2 cellular contexts compared by ENCODE assay signal in the genomic region with DNA sequence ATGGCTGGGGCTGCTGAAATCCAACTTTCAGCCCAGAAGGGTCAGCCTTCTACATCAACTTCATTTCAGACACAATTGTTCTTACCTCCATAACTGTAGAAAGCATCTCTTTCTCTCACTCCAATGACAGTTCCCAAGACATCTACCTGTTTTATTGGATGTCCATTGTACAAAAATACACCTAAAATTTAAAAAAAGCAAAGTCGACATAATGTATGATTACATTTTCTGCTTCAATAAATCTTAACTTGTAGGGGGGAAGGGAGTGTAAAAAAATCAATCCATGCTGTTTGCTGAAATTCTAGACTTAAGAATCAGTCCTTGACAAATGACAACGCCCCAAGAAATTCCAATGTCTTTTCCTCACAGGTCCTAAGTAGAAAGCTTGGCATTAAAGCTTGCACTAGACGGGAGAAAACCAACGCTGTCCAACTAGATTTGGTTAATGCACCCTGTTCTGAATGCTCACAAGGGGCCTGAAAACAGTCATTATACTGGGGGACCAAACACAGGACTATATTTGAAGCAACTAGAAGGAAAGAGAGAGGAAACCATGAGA.
TF ChIP-seq lines count a peak whose summit lies in the region.

No MANE protein-coding gene starts in this region.

TF ChIP-seq in IMR-90, 13 proteins besides CTCF, POLR2A, EP300 and RAD21:
- TF ChIP-seq CHD1 (IDR thresholded peaks at IDR 0.05; ENCODE audit: low read depth, low read length) (no peak), CEBPB (IDR thresholded peaks at IDR 0.05; ENCODE audit: low read depth, low read length) (no peak), MAFK (IDR thresholded peaks at IDR 0.05; ENCODE audit: low read depth, low read length) (no peak), RCOR1 (IDR thresholded peaks at IDR 0.05; ENCODE audit: insufficient replicate concordance, low read length) (no peak), RFX5 (IDR thresholded peaks at IDR 0.05; ENCODE audit: low read depth, low read length) (no peak), SMC3 (IDR thresholded peaks at IDR 0.05; ENCODE audit: low read depth, low read length) (no peak), FOS (IDR thresholded peaks at IDR 0.05; ENCODE audit: low read depth, low read length) (no peak)
- TF ChIP-seq, protein P1, sequence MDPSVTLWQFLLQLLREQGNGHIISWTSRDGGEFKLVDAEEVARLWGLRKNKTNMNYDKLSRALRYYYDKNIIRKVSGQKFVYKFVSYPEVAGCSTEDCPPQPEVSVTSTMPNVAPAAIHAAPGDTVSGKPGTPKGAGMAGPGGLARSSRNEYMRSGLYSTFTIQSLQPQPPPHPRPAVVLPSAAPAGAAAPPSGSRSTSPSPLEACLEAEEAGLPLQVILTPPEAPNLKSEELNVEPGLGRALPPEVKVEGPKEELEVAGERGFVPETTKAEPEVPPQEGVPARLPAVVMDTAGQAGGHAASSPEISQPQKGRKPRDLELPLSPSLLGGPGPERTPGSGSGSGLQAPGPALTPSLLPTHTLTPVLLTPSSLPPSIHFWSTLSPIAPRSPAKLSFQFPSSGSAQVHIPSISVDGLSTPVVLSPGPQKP (IDR thresholded peaks at IDR 0.05; ENCODE audit: borderline replicate concordance, low read depth, low read length), result no peak
- TF ChIP-seq, protein P2, sequence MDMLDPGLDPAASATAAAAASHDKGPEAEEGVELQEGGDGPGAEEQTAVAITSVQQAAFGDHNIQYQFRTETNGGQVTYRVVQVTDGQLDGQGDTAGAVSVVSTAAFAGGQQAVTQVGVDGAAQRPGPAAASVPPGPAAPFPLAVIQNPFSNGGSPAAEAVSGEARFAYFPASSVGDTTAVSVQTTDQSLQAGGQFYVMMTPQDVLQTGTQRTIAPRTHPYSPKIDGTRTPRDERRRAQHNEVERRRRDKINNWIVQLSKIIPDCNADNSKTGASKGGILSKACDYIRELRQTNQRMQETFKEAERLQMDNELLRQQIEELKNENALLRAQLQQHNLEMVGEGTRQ (IDR thresholded peaks at IDR 0.05; ENCODE audit: low read depth, low read length), result no peak

TF ChIP-seq in K562, 482 proteins besides CTCF, POLR2A, EP300 and RAD21:
- peak; percentile 63 for TF ChIP-seq C11orf30 (IDR thresholded peaks at IDR 0.05; ENCODE audit: low read depth)
- peak; percentile 74 for TF ChIP-seq ZNF316 (IDR thresholded peaks at IDR 0.05)
- no peak for TF ChIP-seq FOXA1 (IDR thresholded peaks at IDR 0.05; ENCODE audit: borderline replicate concordance)
- TF ChIP-seq, protein P3, sequence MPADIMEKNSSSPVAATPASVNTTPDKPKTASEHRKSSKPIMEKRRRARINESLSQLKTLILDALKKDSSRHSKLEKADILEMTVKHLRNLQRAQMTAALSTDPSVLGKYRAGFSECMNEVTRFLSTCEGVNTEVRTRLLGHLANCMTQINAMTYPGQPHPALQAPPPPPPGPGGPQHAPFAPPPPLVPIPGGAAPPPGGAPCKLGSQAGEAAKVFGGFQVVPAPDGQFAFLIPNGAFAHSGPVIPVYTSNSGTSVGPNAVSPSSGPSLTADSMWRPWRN (IDR thresholded peaks at IDR 0.05; ENCODE audit: low read depth), result 0 out of 2 replicates have a peak, but pooled peaks have one; percentile 16
